Comparison of ENCODE assay signal across 11 cellular contexts in genomic region chr16:80993293-80993691, GRCh38. TPM values are rescaled to one million over a fixed set of nuclear protein-coding genes. Genes with fewer than 3 reads are reported as not detected.
DNase-seq lines count a peak whose midpoint lies in the region; ATAC-seq, FAIRE-seq and TF ChIP-seq lines count a peak whose summit lies in the region.
"Had no signal": no experiment of that assay in that cellular context is flagged by ENCODE, and none has a peak within 500 bp of the region (broad histone marks: within the 10 kb centered on the region; RNA-seq: fewer than 3 reads in every experiment).

No MANE protein-coding gene starts in this region.

- H3K36me3 ChIP-seq in right lobe of liver = no peaks in the 10 kb centered on the region
- H3K36me3 ChIP-seq in small intestine (ENCODE audit: control insufficient read depth in 2 of 2, insufficient read depth in 2 of 2, low read length in 2 of 2) = no peaks in the 10 kb centered on the region

- peak in 3 of 4 donors; percentile 9 to 35 (median 21) for ATAC-seq in right lobe of liver

- POLR2A ChIA-PET in AG04450 (lab: Yijun Ruan, JAX) = interaction anchor here (0.7 to 1.9 kb wide), 4 partner anchors 14 to 84 kb away, joined by 3 to 14 read pairs (median 5); partner anchors contain the start of genes C16orf46, CENPN and CMC2

- H3K27me3 ChIP-seq in AG04450 (ENCODE audit: control insufficient read depth, insufficient read depth, low read length) = no peaks in the 10 kb centered on the region
- H3K27me3 ChIP-seq in dorsolateral prefrontal cortex = no peaks in the 10 kb centered on the region
- no peaks in the 10 kb centered on the region for H3K27me3 ChIP-seq in right lobe of liver
- H3K27me3 ChIP-seq in small intestine (ENCODE audit: control insufficient read depth in 2 of 2, insufficient read depth in 2 of 2, low read length in 2 of 2) = no peaks in the 10 kb centered on the region

- 7% methylated on average over 6 of the region's 6 CpGs for WGBS in right lobe of liver (ENCODE audit: insufficient coverage, low coverage, low lambda C conversion rate, missing lambda C conversion rate)
- 50 to 61% (median 53%) methylated on average over 6 of the region's 6 CpGs for WGBS in small intestine, 3 donors

- H3K4me3 ChIP-seq in AG04450 (ENCODE audit: low read depth, low read length) (peak overlapping the region; percentile 35), dorsolateral prefrontal cortex (peak overlapping the region in 33 of 59 donors; percentile 0 to 53 (median 25)), right lobe of liver (no peak overlapping the region), small intestine (ENCODE audit: low read depth in 1 of 2, low read length in 2 of 2) (no peak overlapping the region)

- H3K4me1 ChIP-seq in right lobe of liver (peaks cover 0 to 50% (median 14%) of the 10 kb centered on the region in 4 donors), small intestine (ENCODE audit: control insufficient read depth in 2 of 2, insufficient read depth in 1 of 2, low read depth in 1 of 2, low read length in 1 of 2) (peaks cover 0 to 9% of the 10 kb centered on the region in 2 donors)

- H3K27ac ChIP-seq in AG04450 (ENCODE audit: low read depth, low read length) (peak overlapping the region; percentile 71), dorsolateral prefrontal cortex (peak overlapping the region in 45 of 59 donors; percentile 3 to 85 (median 61)), right lobe of liver (peak overlapping the region in 2 of 3 donors; percentile 76 to 91), small intestine (ENCODE audit: low read depth in 1 of 2, low read length in 1 of 2) (no peak overlapping the region)

- CTCF ChIA-PET in AG04450 (lab: Charles Lee) = interaction anchor here (1.3 to 10.6 kb wide), 5 partner anchors 11 to 69 kb away, joined by 3 to 120 read pairs (median 10); partner anchors contain the start of gene ATMIN

- intact Hi-C loops in dorsolateral prefrontal cortex (cut with DNase I) = loop anchor here in 1 of 2 donors (5.0 kb wide), 1 partner anchor 46 kb away; no protein-coding TSS in a partner anchor
- intact Hi-C loops in right lobe of liver (cut with DNase I) = no loop called here

- TF ChIP-seq CTCF in AG04450 (IDR thresholded peaks at IDR 0.05; ENCODE audit: low read depth, low read length) (no peak), dorsolateral prefrontal cortex (IDR thresholded peaks at IDR 0.05 in 54 of 56, conservative IDR thresholded peaks at IDR 0.05 in 2 of 56; ENCODE audit: low read depth in 1 of 56, partially characterized antibody in 56 of 56) (peak in 1 of 56 donors; percentile 18), right lobe of liver (IDR thresholded peaks at IDR 0.05) (no peak)

- DNase-seq in AG04450 (ENCODE audit: low read depth, low spot score) (peak; percentile 86), NCI-H69 (lab: John Stamatoyannopoulos, UW) (peak; percentile 73), dorsolateral prefrontal cortex (no peak), right lobe of liver (no peak), small intestine (no peak), iPS-NIHi7 (ENCODE audit: extremely low spot score) (no peak)
- DNase-seq in stimulated activated CD4-positive, alpha-beta T cell treated with anti-CD3 and anti-CD28 coated beads, Interleukin-2, amount 100 ng/mL, for 24 hours = no peak
- DNase-seq in activated CD4-positive, alpha-beta T cell treated with anti-CD3 and anti-CD28 coated beads for 48 hours = no peak
- DNase-seq: activated gamma-delta T cell, DND-41, SHP77 had no signal

- H3K9me3 ChIP-seq in AG04450 (ENCODE audit: control insufficient read depth, insufficient read depth, low read length) = no peaks in the 10 kb centered on the region
- no peaks in the 10 kb centered on the region for H3K9me3 ChIP-seq in right lobe of liver
- H3K9me3 ChIP-seq in small intestine (ENCODE audit: control insufficient read depth, low read depth) = no peaks in the 10 kb centered on the region

- no peak for TF ChIP-seq POLR2A in right lobe of liver (IDR thresholded peaks at IDR 0.05)

- no peak for FAIRE-seq in small intestine (lab: Jason Lieb, UNC)

RNA-seq across cellular contexts. Expression of gene CMC2, which starts 13.4 kb away (rescaled TPM):
- polyA plus RNA-seq in AG04450 (2011; rRNA removed) (74.7 and 85.2 TPM in 2 replicates), small intestine (100 to 1,000 TPM; 121 to 140 (median 129) TPM)
- 7.3 and 12.2 TPM in 2 replicates for polyA minus RNA-seq in AG04450 (2011; rRNA and poly(A)+ RNA removed)
- total RNA-seq in dorsolateral prefrontal cortex (100 to 1,000 TPM in 10 of 120 experiments, 10 to 100 TPM in 110; 53.6 to 107 (median 84.9) TPM), right lobe of liver (10 to 100 TPM; 23.5 to 58.3 (median 42.1) TPM)

RNA-seq across cellular contexts. Expression of gene CENPN, which starts 13.7 kb away (rescaled TPM):
- polyA plus RNA-seq in AG04450 (2011; rRNA removed) (16.2 and 23.1 TPM in 2 replicates), small intestine (10 to 100 TPM in 1 of 3 donors, 1 to 10 TPM in 2; 5.8 to 22.9 (median 6.2) TPM)
- 17.7 and 19.6 TPM in 2 replicates for polyA minus RNA-seq in AG04450 (2011; rRNA and poly(A)+ RNA removed)
- total RNA-seq in dorsolateral prefrontal cortex (10 to 100 TPM in 4 of 120 experiments, 1 to 10 TPM in 116; 2.4 to 13.8 (median 6.3) TPM), right lobe of liver (10 to 100 TPM in 1 of 6 experiments, 1 to 10 TPM in 5; 6.6 to 11.4 (median 7.9) TPM)

RNA-seq across cellular contexts. Expression of gene ATMIN, which starts 42.4 kb away (rescaled TPM):
- polyA plus RNA-seq in AG04450 (2011; rRNA removed) (38.1 and 48.1 TPM in 2 replicates), small intestine (10 to 100 TPM; 13.5 to 17.4 (median 13.8) TPM)
- 26.1 and 36.1 TPM in 2 replicates for polyA minus RNA-seq in AG04450 (2011; rRNA and poly(A)+ RNA removed)
- total RNA-seq in dorsolateral prefrontal cortex (10 to 100 TPM; 38.2 to 76.8 (median 57.2) TPM), right lobe of liver (10 to 100 TPM; 12.8 to 15.5 (median 14.6) TPM)

Comparison
In these comparisons a context has a peak if more than half of its experiments do, and no peak if none do; other contexts are left out.
1. DNase-seq: peak in AG04450 (single experiment) and NCI-H69 (single experiment); none in dorsolateral prefrontal cortex (0 of 10), right lobe of liver (0 of 3), small intestine (single experiment), stimulated activated CD4-positive, alpha-beta T cell treated with anti-CD3 and anti-CD28 coated beads, Interleukin-2, amount 100 ng/mL, for 24 hours (0 of 2), iPS-NIHi7 (single experiment) and activated CD4-positive, alpha-beta T cell treated with anti-CD3 and anti-CD28 coated beads for 48 hours (single experiment).
2. H3K27ac ChIP-seq: peak in AG04450 (single experiment), dorsolateral prefrontal cortex (45 of 59) and right lobe of liver (2 of 3); none in small intestine (0 of 2).
3. H3K4me3 ChIP-seq: peak in AG04450 (single experiment) and dorsolateral prefrontal cortex (33 of 59); none in right lobe of liver (0 of 3) and small intestine (0 of 2).